ENCODE assay signal across 8 cellular contexts in genomic region chr22:43187171-43188099, GRCh38. TPM values are rescaled to one million over a fixed set of nuclear protein-coding genes. Genes with fewer than 3 reads are reported as not detected.
DNase-seq lines count a peak whose midpoint lies in the region; ATAC-seq and TF ChIP-seq lines count a peak whose summit lies in the region.

No MANE protein-coding gene starts in this region.

- intact Hi-C loops in psoas muscle (cut with DNase I), result no loop called here

- no peaks in the 10 kb centered on the region for H3K36me3 ChIP-seq in right atrium auricular region
- H3K36me3 ChIP-seq in psoas muscle (ENCODE audit: insufficient read depth in 1 of 2, low read depth in 1 of 2), result peaks cover 0 to 5% of the 10 kb centered on the region in 2 donors
- H3K36me3 ChIP-seq in urinary bladder (ENCODE audit: insufficient read depth), result no peaks in the 10 kb centered on the region

- peak; percentile 72 to 87 for TF ChIP-seq CTCF in right atrium auricular region (IDR thresholded peaks at IDR 0.05)
- peak; percentile 63 for TF ChIP-seq CTCF in psoas muscle (IDR thresholded peaks at IDR 0.05)

- WGBS in psoas muscle, 3 donors, result 4 to 10% (median 6%) methylated on average over 30 to 57 of the region's 86 CpGs
- WGBS in urinary bladder, result 5% methylated on average over 56 of the region's 86 CpGs

- no peaks in the 10 kb centered on the region for H3K27me3 ChIP-seq in right atrium auricular region
- peaks cover 0 to 7% (median 0%) of the 10 kb centered on the region in 3 donors for H3K27me3 ChIP-seq in psoas muscle (ENCODE audit: insufficient read depth in 3 of 3, low read length in 2 of 3)

- DNase-seq in NCI-H1694 (lab: John Stamatoyannopoulos, UW), result peak; percentile 85
- DNase-seq in T-helper 1 cell, result peak; percentile 92 to 98 (median 92)
- DNase-seq in amygdala (lab: John Stamatoyannopoulos, UW), result peak; percentile 45 to 96 (median 88)
- peak; percentile 95 for DNase-seq in right atrium auricular region (ENCODE audit: low spot score)
- DNase-seq in psoas muscle, result peak; percentile 97 to 99

- H3K4me3 ChIP-seq in right atrium auricular region, result peak overlapping the region; percentile 42 to 77
- H3K4me3 ChIP-seq in psoas muscle, result peak overlapping the region; percentile 63
- H3K4me3 ChIP-seq in urinary bladder (ENCODE audit: low read depth, low read length), result peak overlapping the region; percentile 32

- H3K9me3 ChIP-seq in right atrium auricular region (no peaks in the 10 kb centered on the region), psoas muscle (no peaks in the 10 kb centered on the region)

- peak overlapping the region; percentile 87 to 90 for H3K27ac ChIP-seq in right atrium auricular region
- H3K27ac ChIP-seq in psoas muscle, result peak overlapping the region; percentile 90
- peak overlapping the region; percentile 91 for H3K27ac ChIP-seq in urinary bladder (ENCODE audit: low read depth)

- H3K4me1 ChIP-seq in right atrium auricular region (peaks cover 0 to 19% of the 10 kb centered on the region in 2 donors), psoas muscle (peaks cover 5% of the 10 kb centered on the region), urinary bladder (ENCODE audit: insufficient read depth) (no peaks in the 10 kb centered on the region)

- ATAC-seq in GM18502 (IDR thresholded peaks at IDR 0.05; ENCODE audit: poor library complexity, unreplicated experiment) (peak; percentile 78), HG02938 (IDR thresholded peaks at IDR 0.05; ENCODE audit: unreplicated experiment) (peak; percentile 74), psoas muscle (peak; percentile 91 to 96 (median 96))

RNA-seq across cellular contexts. Expression of gene TTLL12, which starts 0.5 kb away (rescaled TPM):
- 10 to 100 TPM; 11.4 to 15.1 TPM for total RNA-seq in right atrium auricular region
- total RNA-seq in psoas muscle, result 10 to 100 TPM; 12.3 to 15.1 (median 13.5) TPM
- 10 to 100 TPM in 2 of 3 donors, 1 to 10 TPM in 1; 9.9 to 20.7 (median 17.5) TPM for polyA plus RNA-seq in psoas muscle
- total RNA-seq in urinary bladder, result 8.1 TPM
- polyA plus RNA-seq in urinary bladder, result 26.6 TPM

RNA-seq across cellular contexts. Expression of gene TSPO, which starts 36.1 kb away (rescaled TPM):
- total RNA-seq in right atrium auricular region (100 to 1,000 TPM; 182 to 241 TPM), psoas muscle (10 to 100 TPM; 35.8 to 69.9 (median 59.5) TPM), urinary bladder (57.6 TPM)
- polyA plus RNA-seq in psoas muscle (100 to 1,000 TPM in 2 of 3 donors, 10 to 100 TPM in 1; 74.8 to 148 (median 101) TPM), urinary bladder (211 TPM)

RNA-seq across cellular contexts. Expression of gene MCAT, which starts 44.2 kb away (rescaled TPM):
- total RNA-seq in right atrium auricular region (10 to 100 TPM; 16.1 to 17.6 TPM), psoas muscle (10 to 100 TPM; 14.8 to 21.7 (median 16.9) TPM), urinary bladder (6.3 TPM)
- polyA plus RNA-seq in psoas muscle (10 to 100 TPM; 21.9 to 33.4 (median 23.4) TPM), urinary bladder (20.9 TPM)

Comparison
In these comparisons a context has a peak if more than half of its experiments do, and no peak if none do; other contexts are left out.
1. Peak in every context shown above with its lines: DNase-seq, ATAC-seq, H3K4me3 ChIP-seq and H3K27ac ChIP-seq.